Comparison of ENCODE assay signal across 1 cellular context in genomic region chr18:3213231-3214059, GRCh38.
TF ChIP-seq lines count a peak whose summit lies in the region.

No MANE protein-coding gene starts in this region.

TF ChIP-seq in K562, 482 proteins besides CTCF, POLR2A, EP300 and RAD21 (continued from another document and continues in another):
- TF ChIP-seq MITF (IDR thresholded peaks at IDR 0.05) = no peak
- no peak for TF ChIP-seq PREB (CRISPR knock-in tag; IDR thresholded peaks at IDR 0.05)
- TF ChIP-seq CREB3L1 (IDR thresholded peaks at IDR 0.05; ENCODE audit: borderline replicate concordance, low read depth) = no peak
- no peak for TF ChIP-seq ETV5 (CRISPR knock-in tag; IDR thresholded peaks at IDR 0.05; ENCODE audit: low read depth)
- no peak for TF ChIP-seq TBL1XR1 (IDR thresholded peaks at IDR 0.05; ENCODE audit: low read length in 2 of 2)
- TF ChIP-seq XRCC4 (IDR thresholded peaks at IDR 0.05; ENCODE audit: extremely low read depth, insufficient read depth, insufficient read length) = no peak
- no peak for TF ChIP-seq ZNF780A (CRISPR knock-in tag; IDR thresholded peaks at IDR 0.05)
- no peak for TF ChIP-seq TOE1 (IDR thresholded peaks at IDR 0.05; ENCODE audit: borderline replicate concordance)
- TF ChIP-seq TOE1 (CRISPR knock-in tag; IDR thresholded peaks at IDR 0.05; ENCODE audit: borderline replicate concordance, low read depth) = no peak
- 0 out of 2 replicates have a peak, but pooled peaks have one; percentile 8 for TF ChIP-seq CBFA2T3 (IDR thresholded peaks at IDR 0.05)
- TF ChIP-seq HDAC6 (IDR thresholded peaks at IDR 0.05; ENCODE audit: low read depth, low read length) = no peak
- TF ChIP-seq USF1 (CRISPR knock-in tag; IDR thresholded peaks at IDR 0.05) = no peak
- TF ChIP-seq ZNF277 (CRISPR knock-in tag; IDR thresholded peaks at IDR 0.05; ENCODE audit: borderline replicate concordance) = no peak
- TF ChIP-seq CHD1 (IDR thresholded peaks at IDR 0.05; ENCODE audit: low read length) = no peak
- TF ChIP-seq PYGO2 (tag; IDR thresholded peaks at IDR 0.05) = no peak
- TF ChIP-seq MAFF (IDR thresholded peaks at IDR 0.05; ENCODE audit: low read length) = no peak
- peak; percentile 80 for TF ChIP-seq RFX1 (IDR thresholded peaks at IDR 0.05)
- no peak; the same call in 1 of the 2 replicates for TF ChIP-seq ZNF592 (IDR thresholded peaks at IDR 0.05)
- no peak for TF ChIP-seq IRF1 (CRISPR knock-in tag; IDR thresholded peaks at IDR 0.05; ENCODE audit: borderline replicate concordance)
- TF ChIP-seq KAT2B (IDR thresholded peaks at IDR 0.05; ENCODE audit: low read depth, low read length) = no peak
- no peak for TF ChIP-seq ZNF785 (CRISPR knock-in tag; IDR thresholded peaks at IDR 0.05)
- TF ChIP-seq DACH1 (IDR thresholded peaks at IDR 0.05; ENCODE audit: partially characterized antibody) = no peak
- no peak for TF ChIP-seq RNF219 (CRISPR knock-in tag; IDR thresholded peaks at IDR 0.05)
- TF ChIP-seq TFAP4 (CRISPR knock-in tag; IDR thresholded peaks at IDR 0.05; ENCODE audit: borderline replicate concordance) = no peak
- TF ChIP-seq ELF2 (CRISPR knock-in tag; IDR thresholded peaks at IDR 0.05) = peak; percentile 56; the same call in 1 of the 2 replicates
- no peak for TF ChIP-seq HMG20A (CRISPR knock-in tag; conservative IDR thresholded peaks at IDR 0.05)
- no peak for TF ChIP-seq THRA (IDR thresholded peaks at IDR 0.05)
- no peak for TF ChIP-seq CREB3 (tag; conservative IDR thresholded peaks at IDR 0.05; ENCODE audit: low read depth)
- TF ChIP-seq ZZZ3 (IDR thresholded peaks at IDR 0.05) = no peak
- no peak for TF ChIP-seq ZFP36 (IDR thresholded peaks at IDR 0.05; ENCODE audit: low read depth, low read length, partially characterized antibody)
- no peak for TF ChIP-seq IFI16 (CRISPR knock-in tag; IDR thresholded peaks at IDR 0.05)
- 0 out of 2 replicates have a peak, but pooled peaks have one; percentile 28 for TF ChIP-seq ZNF644 (tag; IDR thresholded peaks at IDR 0.05; ENCODE audit: low read depth)
- no peak for TF ChIP-seq MTA3 (IDR thresholded peaks at IDR 0.05; ENCODE audit: borderline replicate concordance)
- no peak for TF ChIP-seq MBD1 (CRISPR knock-in tag; IDR thresholded peaks at IDR 0.05)
- no peak for TF ChIP-seq NRF1 (conservative IDR thresholded peaks at IDR 0.05 in 1 of 2, IDR thresholded peaks at IDR 0.05 in 1 of 2)
- 0 out of 2 replicates have a peak, but pooled peaks have one; percentile 25 for TF ChIP-seq CBX5 (IDR thresholded peaks at IDR 0.05; ENCODE audit: borderline replicate concordance, low read depth)
- no peak for TF ChIP-seq NFATC3 (IDR thresholded peaks at IDR 0.05)
- no peak for TF ChIP-seq ZBTB12 (CRISPR knock-in tag; IDR thresholded peaks at IDR 0.05)
- no peak for TF ChIP-seq MTF1 (CRISPR knock-in tag; IDR thresholded peaks at IDR 0.05; ENCODE audit: borderline replicate concordance)
- no peak for TF ChIP-seq ZNF707 (CRISPR knock-in tag; conservative IDR thresholded peaks at IDR 0.05)
- no peak for TF ChIP-seq SNAPC5 (CRISPR knock-in tag; IDR thresholded peaks at IDR 0.05)
